ENCODE assay signal across 1 cellular context in genomic region chr1:64378826-64379225, GRCh38.
TF ChIP-seq lines count a peak whose summit lies in the region.

No MANE protein-coding gene starts in this region.

TF ChIP-seq in HEK293, 187 proteins besides CTCF, POLR2A, EP300 and RAD21 (continued from another document):
- TF ChIP-seq, protein P1, sequence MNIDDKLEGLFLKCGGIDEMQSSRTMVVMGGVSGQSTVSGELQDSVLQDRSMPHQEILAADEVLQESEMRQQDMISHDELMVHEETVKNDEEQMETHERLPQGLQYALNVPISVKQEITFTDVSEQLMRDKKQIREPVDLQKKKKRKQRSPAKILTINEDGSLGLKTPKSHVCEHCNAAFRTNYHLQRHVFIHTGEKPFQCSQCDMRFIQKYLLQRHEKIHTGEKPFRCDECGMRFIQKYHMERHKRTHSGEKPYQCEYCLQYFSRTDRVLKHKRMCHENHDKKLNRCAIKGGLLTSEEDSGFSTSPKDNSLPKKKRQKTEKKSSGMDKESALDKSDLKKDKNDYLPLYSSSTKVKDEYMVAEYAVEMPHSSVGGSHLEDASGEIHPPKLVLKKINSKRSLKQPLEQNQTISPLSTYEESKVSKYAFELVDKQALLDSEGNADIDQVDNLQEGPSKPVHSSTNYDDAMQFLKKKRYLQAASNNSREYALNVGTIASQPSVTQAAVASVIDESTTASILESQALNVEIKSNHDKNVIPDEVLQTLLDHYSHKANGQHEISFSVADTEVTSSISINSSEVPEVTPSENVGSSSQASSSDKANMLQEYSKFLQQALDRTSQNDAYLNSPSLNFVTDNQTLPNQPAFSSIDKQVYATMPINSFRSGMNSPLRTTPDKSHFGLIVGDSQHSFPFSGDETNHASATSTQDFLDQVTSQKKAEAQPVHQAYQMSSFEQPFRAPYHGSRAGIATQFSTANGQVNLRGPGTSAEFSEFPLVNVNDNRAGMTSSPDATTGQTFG (tag by site-specific recombination; IDR thresholded peaks at IDR 0.05; ENCODE audit: borderline replicate concordance) = no peak
- TF ChIP-seq ZNF416 (tag by site-specific recombination; IDR thresholded peaks at IDR 0.05) = no peak
- no peak for TF ChIP-seq ZNF341 (tag by site-specific recombination; IDR thresholded peaks at IDR 0.05; ENCODE audit: low read depth)
- no peak for TF ChIP-seq ZFP69B (tag by site-specific recombination; IDR thresholded peaks at IDR 0.05)
- TF ChIP-seq ZNF791 (tag by site-specific recombination; IDR thresholded peaks at IDR 0.05) = no peak
TF ChIP-seq in HEK293: peak in this region for 1.
